ENCODE assay signal across 8 cellular contexts in the genomic region with DNA sequence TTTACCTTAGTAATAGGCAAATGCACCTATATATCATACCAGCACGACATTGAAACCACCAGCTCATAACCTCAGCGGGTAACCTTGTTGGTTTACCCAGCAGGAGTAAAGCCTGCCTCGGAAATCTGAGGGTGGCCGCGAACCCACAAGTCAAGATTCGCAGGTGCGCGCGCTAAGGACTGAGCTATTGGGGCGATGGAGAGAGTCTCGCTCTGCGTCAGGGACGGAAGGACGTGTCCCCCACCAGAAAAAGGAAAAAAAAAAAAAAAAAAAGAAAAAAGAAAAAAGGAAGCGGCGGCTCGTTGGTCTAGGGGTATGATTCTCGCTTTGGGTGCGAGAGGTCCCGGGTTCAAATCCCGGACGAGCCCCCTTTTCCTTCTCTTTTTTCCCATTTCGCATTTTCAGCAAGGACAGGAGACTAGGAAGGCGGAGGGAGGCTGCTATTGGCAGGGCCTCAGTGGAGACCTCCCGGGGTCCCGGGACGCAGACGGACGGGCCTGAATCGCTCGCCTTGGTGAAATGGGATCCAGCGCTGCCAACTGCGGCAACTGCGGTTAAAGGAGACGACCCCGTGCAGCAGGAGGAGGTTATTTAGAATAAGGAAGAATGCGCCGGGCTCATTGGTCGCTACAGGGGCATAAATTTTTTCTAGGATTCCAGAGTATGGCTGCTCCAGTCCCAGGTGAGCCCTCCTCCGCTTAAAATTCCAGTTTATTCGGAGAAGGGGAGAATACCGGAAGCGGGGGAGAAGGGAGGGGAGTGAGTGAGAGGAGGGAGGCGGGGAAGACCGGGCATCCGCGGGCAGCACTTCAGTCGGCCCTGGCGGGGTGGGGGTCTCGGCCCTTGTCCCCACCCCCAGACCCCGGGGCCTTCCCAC. TPM values are rescaled to one million over a fixed set of nuclear protein-coding genes. Genes with fewer than 3 reads are reported as not detected.
DNase-seq lines count a peak whose midpoint lies in the region; ATAC-seq, FAIRE-seq and TF ChIP-seq lines count a peak whose summit lies in the region.

TSS of gene OR1F1 (plus strand) at position 407 of the 877 bp plus-strand sequence.

- H4K8ac ChIP-seq in H1 (ENCODE audit: extremely low read depth, insufficient read depth, low read length) = no peak within 1 kb of the TSS; the same call in 1 of the 2 replicates
- peak within 1 kb of the TSS; percentile 5 for H4K8ac ChIP-seq in trophoblast cell (ENCODE audit: low read depth, low read length)

- H2BK12ac ChIP-seq in H1 (ENCODE audit: low read depth, low read length) (peak within 1 kb of the TSS; percentile 60; the same call in 1 of the 2 replicates), trophoblast cell (ENCODE audit: low read length) (peak within 1 kb of the TSS; percentile 27)

- no peak within 1 kb of the TSS for H3K9ac ChIP-seq in MM.1S (ENCODE audit: low read length)
- H3K9ac ChIP-seq in H1 (replicated peaks in 1 of 4; ENCODE audit: extremely low read depth in 1 of 4, low read depth in 3 of 4, low read length in 3 of 4) = peak within 1 kb of the TSS in 3 of 4 experiments; percentile 45 to 61 (median 55); a peak in 6 of 7 replicates
- H3K9ac ChIP-seq in trophoblast cell (ENCODE audit: low read length) = peak within 1 kb of the TSS; percentile 43

- H3K4me1 ChIP-seq in MM.1S (ENCODE audit: low read length) = no peaks in the 10 kb centered on the region
- peaks cover 0 to 5% (median 0%) of the 10 kb centered on the region in 4 experiments; a peak in 4 of 7 replicates for H3K4me1 ChIP-seq in H1 (replicated peaks in 1 of 4; ENCODE audit: control insufficient read depth in 3 of 4, insufficient read depth in 4 of 4, low read length in 3 of 4)
- peaks cover 10 to 18% of the 10 kb centered on the region in 2 experiments for H3K4me1 ChIP-seq in trophoblast cell (ENCODE audit: control insufficient read depth in 1 of 2, insufficient read depth in 2 of 2, low read length in 2 of 2)

- H2AK5ac ChIP-seq in H1 (ENCODE audit: low read depth, low read length) (no peak within 1 kb of the TSS), trophoblast cell (ENCODE audit: low read length) (no peak within 1 kb of the TSS)

- TF ChIP-seq RAD21 in H1 (IDR thresholded peaks at IDR 0.05 in 1 of 2, conservative IDR thresholded peaks at IDR 0.05 in 1 of 2; ENCODE audit: low read depth in 2 of 2, low read length in 2 of 2) = no peak

- CTCF ChIA-PET in activated B cell treated with CpG ODN at 0.5 μM for 24 hours (lab: Charles Lee) (interaction anchor here (0.6 to 1.1 kb wide), 2 partner anchors 106 to 160 kb away, joined by 3 read pairs; no protein-coding TSS in a partner anchor), H1 (lab: Charles Lee; ENCODE audit: partially characterized antibody) (interaction anchor here (0.6 to 1.4 kb wide), 6 partner anchors 8 to 39 kb away, joined by 3 to 8 read pairs (median 4); no protein-coding TSS in a partner anchor)

- H2BK120ac ChIP-seq in H1 (replicated peaks; ENCODE audit: low read depth, low read length) = peak within 1 kb of the TSS; percentile 72
- no peak within 1 kb of the TSS for H2BK120ac ChIP-seq in trophoblast cell (ENCODE audit: insufficient read depth, low read length, poor library complexity)

- H3F3A ChIP-seq in MM.1S (ENCODE audit: insufficient read depth, low read length) = no peaks in the 10 kb centered on the region

- H3K56ac ChIP-seq in H1 (replicated peaks; ENCODE audit: insufficient read length, low read depth, low read length) = peak within 1 kb of the TSS; percentile 46

- peak within 1 kb of the TSS; percentile 88; the same call in 1 of the 2 replicates for H2BK5ac ChIP-seq in H1 (ENCODE audit: low read depth, low read length)
- no peak within 1 kb of the TSS for H2BK5ac ChIP-seq in trophoblast cell (ENCODE audit: low read depth, low read length, poor library complexity)

- H3K27me3 ChIP-seq in MM.1S (replicated peaks; ENCODE audit: insufficient read depth, low read length) (peaks cover 89% of the 10 kb centered on the region), H1 (replicated peaks in 1 of 4; ENCODE audit: control insufficient read depth in 3 of 4, extremely low read depth in 1 of 4, insufficient read depth in 3 of 4, low read length in 3 of 4) (peaks cover 5 to 25% (median 22%) of the 10 kb centered on the region in 4 experiments), trophoblast cell (ENCODE audit: insufficient read depth, low read length) (peaks cover 10% of the 10 kb centered on the region)

- TF ChIP-seq CTCF in MM.1S (IDR thresholded peaks at IDR 0.05; ENCODE audit: low read length) (no peak), activated B cell treated with CpG ODN at 0.5 μM for 24 hours (IDR thresholded peaks at IDR 0.05) (no peak), H1 (IDR thresholded peaks at IDR 0.05; ENCODE audit: control extremely low read depth in 1 of 3, insufficient read depth in 1 of 3, low read depth in 1 of 3, low read length in 3 of 3) (no peak)

- H4K20me1 ChIP-seq in MM.1S (ENCODE audit: insufficient read depth, low read length) (no peaks in the 10 kb centered on the region), H1 (replicated peaks in 1 of 2; ENCODE audit: control insufficient read depth in 1 of 2, insufficient read depth in 2 of 2, low read length in 2 of 2) (no peaks in the 10 kb centered on the region)

- no peak within 1 kb of the TSS for H3K4ac ChIP-seq in H1 (replicated peaks; ENCODE audit: insufficient read length, low read depth, low read length)
- no peak within 1 kb of the TSS for H3K4ac ChIP-seq in trophoblast cell (ENCODE audit: low read depth, low read length)

- peak within 1 kb of the TSS; percentile 12; the same call in 1 of the 2 replicates for H3K4me3 ChIP-seq in MM.1S (ENCODE audit: low read length)
- H3K4me3 ChIP-seq in H1 (ENCODE audit: extremely low read depth in 1 of 4, insufficient read depth in 2 of 4, low read depth in 3 of 4, low read length in 4 of 4) = peak within 1 kb of the TSS; percentile 93 to 99 (median 94)
- peak within 1 kb of the TSS; percentile 70 for H3K4me3 ChIP-seq in trophoblast cell (ENCODE audit: low read depth, low read length)

- peak within 1 kb of the TSS; percentile 0 for H4K12ac ChIP-seq in trophoblast cell (ENCODE audit: low read depth, low read length)

- H3K79me2 ChIP-seq in MM.1S (ENCODE audit: low read length) = no peaks in the 10 kb centered on the region
- H3K79me2 ChIP-seq in H1 (ENCODE audit: control insufficient read depth in 1 of 2, insufficient read depth in 2 of 2, low read length in 2 of 2) = no peaks in the 10 kb centered on the region
- no peaks in the 10 kb centered on the region for H3K79me2 ChIP-seq in trophoblast cell (ENCODE audit: control insufficient read depth, insufficient read depth, low read length, poor library complexity)

- TF ChIP-seq POLR2A in H1 (IDR thresholded peaks at IDR 0.05; ENCODE audit: control extremely low read depth in 1 of 2, low read depth in 2 of 2, low read length in 2 of 2) = no peak

- intact Hi-C loops in activated B cell treated with CpG ODN at 0.5 μM for 24 hours (cut with micrococcal nuclease) = loop anchor here (2.0 kb wide), 1 partner anchor 17 kb away; no protein-coding TSS in a partner anchor

- H4K5ac ChIP-seq in H1 (ENCODE audit: insufficient read length, low read depth, low read length) = no peak within 1 kb of the TSS

- H3K9me3 ChIP-seq in MM.1S (replicated peaks; ENCODE audit: insufficient read depth, low read length) (no peaks in the 10 kb centered on the region), H1 (ENCODE audit: insufficient read depth in 2 of 2, low read depth in 1 of 2, low read length in 1 of 2) (no peaks in the 10 kb centered on the region; a peak in 1 of 4 replicates), trophoblast cell (ENCODE audit: insufficient read depth, low read depth, low read length) (no peaks in the 10 kb centered on the region)

- FAIRE-seq in H1 (lab: Jason Lieb, UNC) = peak; percentile 74

- no peaks in the 10 kb centered on the region for H3K36me3 Mint-ChIP-seq in activated B cell treated with CpG ODN at 0.5 μM for 24 hours (ENCODE audit: low read depth)

- H2BK20ac ChIP-seq in H1 (ENCODE audit: low read length) = peak within 1 kb of the TSS; percentile 86; the same call in 1 of the 2 replicates

- ATAC-seq in activated B cell treated with CpG ODN at 0.5 μM for 24 hours (ENCODE audit: low read depth) = no peak
- no peak for ATAC-seq in HG03342 (IDR thresholded peaks at IDR 0.05; ENCODE audit: unreplicated experiment)
- ATAC-seq in HG02759 (IDR thresholded peaks at IDR 0.05; ENCODE audit: unreplicated experiment) = no peak

- peaks cover 71% of the 10 kb centered on the region for H3K27me3 Mint-ChIP-seq in activated B cell treated with CpG ODN at 0.5 μM for 24 hours

- H2AFZ ChIP-seq in MM.1S (ENCODE audit: low read length) (no peak within 1 kb of the TSS), H1 (ENCODE audit: low read length) (peak within 1 kb of the TSS; percentile 96), trophoblast cell (ENCODE audit: insufficient read depth, low read length, poor library complexity) (peak within 1 kb of the TSS; percentile 81)

- no peak within 1 kb of the TSS for H3K23ac ChIP-seq in H1 (ENCODE audit: insufficient read length)
- H3K23ac ChIP-seq in trophoblast cell (ENCODE audit: low read length) = no peak within 1 kb of the TSS

- peak within 1 kb of the TSS; percentile 98; the same call in 1 of the 2 replicates for H2BK15ac ChIP-seq in H1 (ENCODE audit: low read length)

- H4K91ac ChIP-seq in H1 (replicated peaks; ENCODE audit: insufficient read length, low read length) = peak within 1 kb of the TSS; percentile 73
- no peak within 1 kb of the TSS for H4K91ac ChIP-seq in trophoblast cell (ENCODE audit: low read depth, low read length)

- no peaks in the 10 kb centered on the region for H3K36me3 ChIP-seq in MM.1S (replicated peaks; ENCODE audit: insufficient read depth, low read length)
- no peaks in the 10 kb centered on the region for H3K36me3 ChIP-seq in H1 (ENCODE audit: control insufficient read depth in 2 of 4, insufficient read depth in 4 of 4, low read length in 3 of 4)
- no peaks in the 10 kb centered on the region for H3K36me3 ChIP-seq in trophoblast cell (ENCODE audit: control insufficient read depth in 1 of 2, insufficient read depth in 2 of 2, low read length in 2 of 2)

- H3K18ac ChIP-seq in H1 (ENCODE audit: extremely low read depth, low read length) (peak within 1 kb of the TSS; percentile 93), trophoblast cell (ENCODE audit: low read length) (no peak within 1 kb of the TSS)

- peak within 1 kb of the TSS; percentile 59 for H3K4me3 Mint-ChIP-seq in activated B cell treated with CpG ODN at 0.5 μM for 24 hours

- TF ChIP-seq EP300 in H1 (IDR thresholded peaks at IDR 0.05; ENCODE audit: borderline replicate concordance in 1 of 2, low read depth in 2 of 2, low read length in 2 of 2) = 0 out of 3 replicates have a peak, but pooled peaks of 1 of the 2 experiments have one; percentile 21

- no peaks in the 10 kb centered on the region for H3K79me1 ChIP-seq in H1 (ENCODE audit: low read depth, low read length)
- no peaks in the 10 kb centered on the region for H3K79me1 ChIP-seq in trophoblast cell (ENCODE audit: low read length)

- peaks cover 26% of the 10 kb centered on the region for H3K23me2 ChIP-seq in H1 (ENCODE audit: low read depth, low read length)

- DNase-seq in Daoy (ENCODE audit: low read depth) = peak; percentile 85
- DNase-seq in MM.1S = peak; percentile 18
- DNase-seq in activated B cell treated with CpG ODN at 0.5 μM for 24 hours = no peak
- peak in 1 of 2 experiments; percentile 83 for DNase-seq in H1 (ENCODE audit: low read depth in 1 of 2, low spot score in 2 of 2)
- peak; percentile 44 to 73 for DNase-seq in trophoblast cell
- DNase-seq in HPDE6-E6E7 (ENCODE audit: extremely low spot score) = no peak

- no peaks in the 10 kb centered on the region for H3K9me2 ChIP-seq in MM.1S (replicated peaks; ENCODE audit: insufficient read depth, low read length)

- H3K4me1 Mint-ChIP-seq in activated B cell treated with CpG ODN at 0.5 μM for 24 hours = peaks cover 37% of the 10 kb centered on the region

- no peaks in the 10 kb centered on the region for H3K9me3 Mint-ChIP-seq in activated B cell treated with CpG ODN at 0.5 μM for 24 hours

- peak within 1 kb of the TSS; percentile 55; the same call in 1 of the 2 replicates for H3K4me2 ChIP-seq in MM.1S (ENCODE audit: low read depth, low read length)
- peak within 1 kb of the TSS; percentile 97 to 98 for H3K4me2 ChIP-seq in H1 (ENCODE audit: insufficient read depth in 1 of 2, low read depth in 2 of 2, low read length in 2 of 2)
- H3K4me2 ChIP-seq in trophoblast cell (ENCODE audit: low read length) = peak within 1 kb of the TSS; percentile 77

- H3K27ac ChIP-seq in MM.1S (ENCODE audit: low read length) (no peak within 1 kb of the TSS), H1 (ENCODE audit: low read depth, low read length) (no peak within 1 kb of the TSS), trophoblast cell (ENCODE audit: low read depth, low read length) (no peak within 1 kb of the TSS)

- H3K27ac Mint-ChIP-seq in activated B cell treated with CpG ODN at 0.5 μM for 24 hours = peak within 1 kb of the TSS; percentile 53

- no peak within 1 kb of the TSS for H3K14ac ChIP-seq in H1 (ENCODE audit: insufficient read length)
- H3K14ac ChIP-seq in trophoblast cell (ENCODE audit: low read length) = peak within 1 kb of the TSS; percentile 4

- POLR2A ChIA-PET in activated B cell treated with CpG ODN at 0.5 μM for 24 hours (lab: Charles Lee) (interaction anchor here (0.6 kb wide), 1 partner anchor 75 kb away, joined by 3 read pairs; no protein-coding TSS in a partner anchor), H1 (lab: Charles Lee; ENCODE audit: partially characterized antibody) (interaction anchor here (1.2 to 2.3 kb wide), 4 partner anchors 14 to 95 kb away, joined by 6 to 13 read pairs (median 7); partner anchors contain the start of gene ZNF263)

- WGBS in H1 (ENCODE audit: extremely low coverage in 1 of 2, insufficient coverage in 1 of 2, insufficient read length in 1 of 2, insufficient replicate concordance in 2 of 2, low coverage in 1 of 2, low lambda C conversion rate in 2 of 2, missing lambda C conversion rate in 1 of 2), 2 experiments = 1% methylated on average over 35 of the region's 51 CpGs; no CpG with 5 or more reads in 1 of the 2 experiments
- no CpG with 5 or more reads among the region's 51 CpGs for WGBS in trophoblast cell (ENCODE audit: extremely low coverage, insufficient coverage, insufficient read length)

RNA-seq across cellular contexts. Expression of gene OR1F1, which starts in this region (rescaled TPM):
- total RNA-seq in Daoy (2014; rRNA removed; shearing (Covaris generic)) = not detected in 2 replicates
- total RNA-seq in activated B cell treated with CpG ODN at 0.5 μM for 24 hours = not detected in 2 replicates
- total RNA-seq in H1 (2021; fragmentation: NEBNext Ultra II Directional; extraction: Animal tissue kit (Norgen Biotek cat#: 25700)) = 0.48 and 0.52 TPM in 2 replicates
- 0.93 and 1.2 TPM in 2 replicates for polyA plus RNA-seq in H1 (2011; rRNA removed)
- 0.40 TPM for polyA plus RNA-seq in H1 (2011; cell fraction: cytosol; rRNA removed)
- 0.87 TPM for polyA plus RNA-seq in H1 (2011; cell fraction: nucleus; rRNA removed)
- polyA plus RNA-seq in H1 (2012, experiment 1 of 2) = 0.40 to 0.48 TPM (median 0.42 TPM) in 3 of 4 replicates, not detected in the other
- not detected for polyA plus RNA-seq in H1 (2012, experiment 2 of 2)
- 0.41 TPM for polyA plus RNA-seq in H1 (2013, experiment 1 of 2)
- 0.35 TPM for polyA plus RNA-seq in H1 (2013, experiment 2 of 2)
- polyA minus RNA-seq in H1 (2011; rRNA and poly(A)+ RNA removed) = 0.82 and 2.6 TPM in 2 replicates
- polyA minus RNA-seq in H1 (2011; cell fraction: cytosol; rRNA and poly(A)+ RNA removed) = not detected
- not detected for polyA minus RNA-seq in H1 (2011; cell fraction: nucleus; rRNA and poly(A)+ RNA removed)
- polyA plus RNA-seq in trophoblast cell (2013) = 0.06 TPM in 1 of 2 replicates, not detected in the other

Comparison
In these comparisons a context has a peak if more than half of its experiments do, and no peak if none do; other contexts are left out.
1. Peak in DNase-seq in Daoy; RNA of the gene not detected or under 1 TPM.
2. DNase-seq: peak in MM.1S (single experiment) and trophoblast cell (2 of 2); none in activated B cell treated with CpG ODN at 0.5 μM for 24 hours (single experiment) and HPDE6-E6E7 (single experiment).
3. H3K4me3 ChIP-seq: peak in every context shown above with its lines; median percentile 94 in H1; 70 in trophoblast cell; 12 in MM.1S.
4. Peak in every context shown above with its lines, with median percentiles within 50 percentile points of each other: H3K4me2 ChIP-seq.